1 cellular context compared by ENCODE assay signal in genomic region chr16:67598527-67598926, GRCh38.
TF ChIP-seq lines count a peak whose summit lies in the region.

No MANE protein-coding gene starts in this region.

TF ChIP-seq in HepG2, 621 proteins besides CTCF, POLR2A, EP300 and RAD21:
- no peak for TF ChIP-seq ZBTB7B (CRISPR knock-in tag; IDR thresholded peaks at IDR 0.05)
- TF ChIP-seq FOXM1 (CRISPR knock-in tag; IDR thresholded peaks at IDR 0.05), result no peak
- TF ChIP-seq AHR (CRISPR knock-in tag; IDR thresholded peaks at IDR 0.05), result no peak
- TF ChIP-seq U2AF1 (optimal IDR thresholded peaks at IDR 0.05; ENCODE audit: low read depth, low read length), result no peak
- TF ChIP-seq KDM1A (CRISPR knock-in tag; IDR thresholded peaks at IDR 0.05), result no peak
- TF ChIP-seq CREB3 (CRISPR knock-in tag; IDR thresholded peaks at IDR 0.05), result no peak
- no peak for TF ChIP-seq ZNF850 (CRISPR knock-in tag; conservative IDR thresholded peaks at IDR 0.05)
- no peak for TF ChIP-seq NFE2L1 (CRISPR knock-in tag; IDR thresholded peaks at IDR 0.05; ENCODE audit: borderline replicate concordance)
- no peak for TF ChIP-seq SRSF4 (IDR thresholded peaks at IDR 0.05; ENCODE audit: low read depth, low read length, poor library complexity, severe bottlenecking)
- no peak for TF ChIP-seq FOXA3 (CRISPR knock-in tag; IDR thresholded peaks at IDR 0.05)
- TF ChIP-seq NR2C2 (CRISPR knock-in tag; IDR thresholded peaks at IDR 0.05; ENCODE audit: borderline replicate concordance), result no peak
- no peak for TF ChIP-seq ZBTB49 (CRISPR knock-in tag; IDR thresholded peaks at IDR 0.05; ENCODE audit: borderline replicate concordance)
- TF ChIP-seq ZNF460 (CRISPR knock-in tag; IDR thresholded peaks at IDR 0.05; ENCODE audit: borderline replicate concordance), result no peak
- no peak for TF ChIP-seq ZMYM2 (CRISPR knock-in tag; IDR thresholded peaks at IDR 0.05)
- TF ChIP-seq HHEX (CRISPR knock-in tag; IDR thresholded peaks at IDR 0.05), result no peak
- TF ChIP-seq FOXP1 (IDR thresholded peaks at IDR 0.05), result no peak
- no peak for TF ChIP-seq FOXP1 (CRISPR knock-in tag; IDR thresholded peaks at IDR 0.05)
